26 cellular contexts compared by ENCODE assay signal in genomic region chr16:9422769-9423513, GRCh38.
"Had no signal": no experiment of that assay in that cellular context is flagged by ENCODE, and none has a peak within 500 bp of the region (broad histone marks: within the 10 kb centered on the region; RNA-seq: fewer than 3 reads in every experiment).

No MANE protein-coding gene starts in this region.

- FAIRE-seq: TTC549 had no signal

- H3K27me3 ChIP-seq: ascending aorta, brain microvascular endothelial cell, gastrocnemius medialis, left lung, suprapubic skin, tibial artery, upper lobe of right lung had no signal

- H3K9me3 ChIP-seq: ascending aorta, gastrocnemius medialis, left lung, tibial artery, upper lobe of right lung had no signal

- H3K4me3 ChIP-seq: ascending aorta, gastrocnemius medialis, left lung, suprapubic skin, tibial artery, upper lobe of right lung had no signal

- ATAC-seq: activated CD4-positive, CD25-positive, alpha-beta regulatory T cell treated with anti-CD3 and anti-CD28 coated beads, Interleukin-2, amount 50 U/mL, for 24 hours; effector memory CD8-positive, alpha-beta T cell; gastrocnemius medialis; left lung; upper lobe of right lung had no signal

- H3K27ac ChIP-seq: ascending aorta, brain microvascular endothelial cell, gastrocnemius medialis, left lung, suprapubic skin, tibial artery, upper lobe of right lung, WERI-Rb-1 had no signal

- DNase-seq: activated CD4-positive, alpha-beta T cell treated with anti-CD3 and anti-CD28 coated beads for 48 hours; activated CD4-positive, alpha-beta T cell treated with anti-CD3 and anti-CD28 coated beads, Interleukin-2, amount 50 U/mL, for 48 hours; activated CD8-positive, alpha-beta memory T cell treated with anti-CD3 and anti-CD28 coated beads for 24 hours; activated effector memory CD4-positive, alpha-beta T cell treated with anti-CD3 and anti-CD28 coated beads, Interleukin-2, amount 50 U/mL, for 16 hours; activated naive CD4-positive, alpha-beta T cell treated with anti-CD3 and anti-CD28 coated beads for 36 hours; activated naive CD8-positive, alpha-beta T cell treated with anti-CD3 and anti-CD28 coated beads for 36 hours; activated T-cell treated with anti-CD3 and anti-CD28 coated beads, Interleukin-2, amount 50 U/mL, for 1 hour; brain microvascular endothelial cell; caudate nucleus; cortex of kidney; effector memory CD8-positive, alpha-beta T cell; erythroblast; gastrocnemius medialis; glutamatergic neuron; hippocampal formation; left lung; mammary epithelial cell; stimulated activated naive CD4-positive, alpha-beta T cell; T-helper 9 cell; tibial artery; upper lobe of right lung; WERI-Rb-1 had no signal

- H3K4me1 ChIP-seq: ascending aorta, gastrocnemius medialis, left lung, suprapubic skin, tibial artery, upper lobe of right lung had no signal

- H3K36me3 ChIP-seq: ascending aorta, brain microvascular endothelial cell, gastrocnemius medialis, left lung, suprapubic skin, tibial artery, upper lobe of right lung, WERI-Rb-1 had no signal
